8 cellular contexts compared by ENCODE assay signal in genomic region chr10:58952747-58953466, GRCh38.
A peak's percentile ranks its signal among the peaks of the same experiment; 100 is the strongest.
DNase-seq lines count a peak whose midpoint lies in the region; FAIRE-seq and TF ChIP-seq lines count a peak whose summit lies in the region.

No MANE protein-coding gene starts in this region.

- H2AFZ ChIP-seq in Loucy (ENCODE audit: low read length) (no peak overlapping the region), astrocyte (ENCODE audit: low read depth, low read length) (no peak overlapping the region)

- no peaks in the 10 kb centered on the region for H3K4me1 ChIP-seq in HAP-1
- no peaks in the 10 kb centered on the region for H3K4me1 ChIP-seq in Loucy (ENCODE audit: insufficient read depth, low read length, poor library complexity, severe bottlenecking)
- H3K4me1 ChIP-seq in astrocyte (ENCODE audit: insufficient read depth, low read length), result peaks cover 7% of the 10 kb centered on the region

- peak; percentile 13 for DNase-seq in activated CD4-positive, alpha-beta T cell treated with anti-CD3 and anti-CD28 coated beads, Interleukin-2, amount 10 ng/mL, durations not matched to agents 7 days and 5 days
- DNase-seq in activated CD4-positive, alpha-beta T cell treated with anti-CD3 and anti-CD28 coated beads, Interleukin-2, amount 50 U/mL, for 4 hours, result no peak
- DNase-seq in HAP-1 (ENCODE audit: low spot score in 2 of 2) (peak; percentile 40 to 74), astrocyte (ENCODE audit: low read depth) (peak; percentile 25), iPS DF 4.7 (ENCODE audit: extremely low read depth, low spot score) (peak; percentile 33), smooth muscle cell of the brain vasculature (ENCODE audit: low read depth, low spot score) (peak; percentile 20), epidermal melanocyte (ENCODE audit: insufficient read length, low spot score) (no peak)

- no peaks in the 10 kb centered on the region for H4K20me1 ChIP-seq in Loucy (ENCODE audit: insufficient read depth, low read length, poor library complexity, severe bottlenecking)
- no peaks in the 10 kb centered on the region for H4K20me1 ChIP-seq in astrocyte (ENCODE audit: insufficient read depth, low read length)

- H3K27me3 ChIP-seq in HAP-1 (ENCODE audit: low read depth) (no peaks in the 10 kb centered on the region), Loucy (ENCODE audit: insufficient read depth, low read length, poor library complexity, severe bottlenecking) (no peaks in the 10 kb centered on the region), astrocyte (ENCODE audit: insufficient read depth, low read length) (no peaks in the 10 kb centered on the region)

- H3K4me2 ChIP-seq in Loucy (ENCODE audit: low read depth, low read length, poor library complexity, severe bottlenecking), result no peak overlapping the region
- H3K4me2 ChIP-seq in astrocyte (ENCODE audit: low read length), result no peak overlapping the region

- H3K9me3 ChIP-seq in HAP-1 (no peaks in the 10 kb centered on the region), Loucy (ENCODE audit: insufficient read depth, low read depth, low read length) (no peaks in the 10 kb centered on the region), astrocyte (ENCODE audit: insufficient read depth, low read depth, low read length) (no peaks in the 10 kb centered on the region)

- no peaks in the 10 kb centered on the region for H3K36me3 ChIP-seq in HAP-1 (replicated peaks)
- H3K36me3 ChIP-seq in Loucy (ENCODE audit: insufficient read depth, low read length), result no peaks in the 10 kb centered on the region
- no peaks in the 10 kb centered on the region for H3K36me3 ChIP-seq in astrocyte (ENCODE audit: insufficient read depth, low read length)

- H3K79me2 ChIP-seq in Loucy (ENCODE audit: insufficient read depth, low read length) (no peaks in the 10 kb centered on the region), astrocyte (ENCODE audit: insufficient read depth, low read length) (no peaks in the 10 kb centered on the region)

- CTCF ChIA-PET in activated CD4-positive, alpha-beta T cell treated with anti-CD3 and anti-CD28 coated beads, Interleukin-2, amount 10 ng/mL, durations not matched to agents 7 days and 5 days (lab: Charles Lee), result no interaction called here

- no peak overlapping the region for H3K27ac ChIP-seq in astrocyte (ENCODE audit: low read depth, low read length)

- H3K9me2 ChIP-seq in Loucy (replicated peaks; ENCODE audit: low read depth, low read length), result no peaks in the 10 kb centered on the region

- H3K9ac ChIP-seq in Loucy (ENCODE audit: low read depth, low read length, poor library complexity, severe bottlenecking) (no peak overlapping the region), astrocyte (ENCODE audit: low read length) (no peak overlapping the region)

- POLR2A ChIA-PET in activated CD4-positive, alpha-beta T cell treated with anti-CD3 and anti-CD28 coated beads, Interleukin-2, amount 10 ng/mL, durations not matched to agents 7 days and 5 days (lab: Charles Lee), result no interaction called here

- H3K4me3 ChIP-seq in HAP-1, result no peak overlapping the region
- H3K4me3 ChIP-seq in Loucy (ENCODE audit: low read length, poor library complexity, severe bottlenecking), result no peak overlapping the region
- H3K4me3 ChIP-seq in astrocyte (ENCODE audit: insufficient read depth, low read depth, low read length), result no peak overlapping the region

- in situ Hi-C loops in HAP-1 (cut with MboI; ENCODE audit: low sequenced_read_pairs), result loop anchor here (10.0 to 25.0 kb wide), 3 partner anchors 259 to 859 kb away; no protein-coding TSS in a partner anchor

- no peaks in the 10 kb centered on the region for H3K36me3 Mint-ChIP-seq in activated CD4-positive, alpha-beta T cell treated with anti-CD3 and anti-CD28 coated beads, Interleukin-2, amount 10 ng/mL, durations not matched to agents 7 days and 5 days (ENCODE audit: low read depth)
- no peaks in the 10 kb centered on the region for H3K36me3 Mint-ChIP-seq in astrocyte (ENCODE audit: low read depth, unreplicated experiment)

- peak; percentile 95 for FAIRE-seq in astrocyte (lab: Jason Lieb, UNC)

- no peaks in the 10 kb centered on the region for H3F3A ChIP-seq in Loucy (ENCODE audit: low read depth)

- H3K4me3 Mint-ChIP-seq in activated CD4-positive, alpha-beta T cell treated with anti-CD3 and anti-CD28 coated beads, Interleukin-2, amount 10 ng/mL, durations not matched to agents 7 days and 5 days, result no peak overlapping the region
- no peak overlapping the region for H3K4me3 Mint-ChIP-seq in astrocyte (ENCODE audit: unreplicated experiment)

- H3K4me1 Mint-ChIP-seq in activated CD4-positive, alpha-beta T cell treated with anti-CD3 and anti-CD28 coated beads, Interleukin-2, amount 10 ng/mL, durations not matched to agents 7 days and 5 days, result no peaks in the 10 kb centered on the region
- peaks cover 20% of the 10 kb centered on the region for H3K4me1 Mint-ChIP-seq in astrocyte (ENCODE audit: low read depth, unreplicated experiment)

- no peaks in the 10 kb centered on the region for H3K27me3 Mint-ChIP-seq in activated CD4-positive, alpha-beta T cell treated with anti-CD3 and anti-CD28 coated beads, Interleukin-2, amount 10 ng/mL, durations not matched to agents 7 days and 5 days
- no peaks in the 10 kb centered on the region for H3K27me3 Mint-ChIP-seq in astrocyte (ENCODE audit: low read depth, unreplicated experiment)

- TF ChIP-seq CTCF in Loucy (conservative IDR thresholded peaks at IDR 0.05; ENCODE audit: low read length), result peak; percentile 91
- peak; percentile 88 for TF ChIP-seq CTCF in astrocyte (IDR thresholded peaks at IDR 0.05; ENCODE audit: insufficient read depth, low read depth, low read length)

- H3K27ac Mint-ChIP-seq in activated CD4-positive, alpha-beta T cell treated with anti-CD3 and anti-CD28 coated beads, Interleukin-2, amount 10 ng/mL, durations not matched to agents 7 days and 5 days, result no peak overlapping the region
- H3K27ac Mint-ChIP-seq in astrocyte (ENCODE audit: unreplicated experiment), result no peak overlapping the region

- no peaks in the 10 kb centered on the region for H3K9me3 Mint-ChIP-seq in activated CD4-positive, alpha-beta T cell treated with anti-CD3 and anti-CD28 coated beads, Interleukin-2, amount 10 ng/mL, durations not matched to agents 7 days and 5 days
- H3K9me3 Mint-ChIP-seq in astrocyte (ENCODE audit: unreplicated experiment), result no peaks in the 10 kb centered on the region

Comparison
In these comparisons a context has a peak if more than half of its experiments do, and no peak if none do; other contexts are left out.
1. DNase-seq: peak in activated CD4-positive, alpha-beta T cell treated with anti-CD3 and anti-CD28 coated beads, Interleukin-2, amount 10 ng/mL, durations not matched to agents 7 days and 5 days (single experiment), HAP-1 (2 of 2), astrocyte (single experiment), iPS DF 4.7 (single experiment) and smooth muscle cell of the brain vasculature (single experiment); none in activated CD4-positive, alpha-beta T cell treated with anti-CD3 and anti-CD28 coated beads, Interleukin-2, amount 50 U/mL, for 4 hours (0 of 2) and epidermal melanocyte (single experiment).